Comparison of ENCODE assay signal across 7 cellular contexts in the genomic region with DNA sequence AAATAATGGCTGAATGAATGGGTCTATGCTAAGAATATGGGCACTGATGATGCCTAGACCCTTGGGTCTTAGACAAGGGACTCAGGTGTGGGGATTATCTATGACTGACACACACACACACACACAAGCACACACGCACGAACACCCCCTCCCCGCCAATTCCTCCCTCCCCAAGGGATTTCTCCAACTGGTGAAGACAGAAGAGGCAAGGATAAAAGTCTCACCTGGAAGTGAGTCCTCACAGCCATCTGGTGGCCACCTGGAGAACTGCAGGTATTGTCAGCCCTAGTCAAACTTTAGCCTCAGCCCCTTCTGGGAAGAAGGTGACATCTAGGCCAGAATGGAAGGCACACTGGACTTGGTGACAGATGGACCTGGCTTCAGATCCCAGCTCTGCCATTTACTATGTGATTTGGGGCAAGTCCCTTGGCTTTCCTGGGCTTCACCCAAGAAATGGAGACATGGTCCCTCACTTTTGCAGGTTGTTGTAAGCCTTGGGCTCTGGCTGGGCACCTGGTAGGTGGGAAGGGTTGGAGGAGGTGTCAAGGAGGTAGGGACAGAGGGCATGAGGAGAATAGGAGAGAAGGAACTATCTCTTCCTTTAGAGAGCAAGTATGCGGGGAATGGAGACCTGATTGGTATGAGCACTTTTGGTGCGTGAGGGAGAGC. TPM values are rescaled to one million over a fixed set of nuclear protein-coding genes. Genes with fewer than 3 reads are reported as not detected.
A peak's percentile ranks its signal among the peaks of the same experiment; 100 is the strongest.
DNase-seq lines count a peak whose midpoint lies in the region; TF ChIP-seq lines count a peak whose summit lies in the region.

No MANE protein-coding gene starts in this region.

- H3K18ac ChIP-seq in mesenchymal stem cell (ENCODE audit: low read depth in 1 of 2, low read length in 2 of 2) = no peak overlapping the region

- no peak overlapping the region for H3K27ac ChIP-seq in mesenchymal stem cell (ENCODE audit: low read length, poor library complexity, severe bottlenecking)

- H3K27me3 ChIP-seq in mesenchymal stem cell (ENCODE audit: control insufficient read depth in 1 of 2, insufficient read depth in 1 of 2, low read length in 2 of 2) = peaks cover 8 to 10% of the 10 kb centered on the region in 2 experiments

- no peak overlapping the region for H3K9ac ChIP-seq in mesenchymal stem cell (ENCODE audit: low read length)

- DNase-seq in GM12865 (ENCODE audit: low read depth) = peak; percentile 72
- peak; percentile 33 for DNase-seq in NCI-H187 treated with DMSO at 0.1 percent for 48 hours (lab: John Stamatoyannopoulos, UW)
- peak; percentile 79 for DNase-seq in activated CD4-positive, CD25-positive, alpha-beta regulatory T cell treated with anti-CD3 and anti-CD28 coated beads, Interleukin-2, amount 50 U/mL, for 72 hours
- DNase-seq in cerebellar cortex (ENCODE audit: low spot score) = peak; percentile 90
- DNase-seq in mesenchymal stem cell = peak; percentile 52
- DNase-seq in stimulated activated CD8-positive, alpha-beta memory T cell treated with anti-CD3 and anti-CD28 coated beads, Interleukin-7, amount 100 ng/mL, for 24 hours (ENCODE audit: low read depth) = peak; percentile 59
- no peak for DNase-seq in pons (ENCODE audit: low spot score)

- no peak overlapping the region for H3K14ac ChIP-seq in mesenchymal stem cell (ENCODE audit: low read length in 2 of 2)

- H3K9me3 ChIP-seq in mesenchymal stem cell (ENCODE audit: control insufficient read depth, low read length) = no peaks in the 10 kb centered on the region

- H2BK12ac ChIP-seq in mesenchymal stem cell (ENCODE audit: low read length in 2 of 2) = no peak overlapping the region

- peak; percentile 95 for TF ChIP-seq CTCF in GM12865 (IDR thresholded peaks at IDR 0.05; ENCODE audit: insufficient read depth, low read depth, low read length, missing control alignments)

- H2AK5ac ChIP-seq in mesenchymal stem cell (ENCODE audit: low read length, severe bottlenecking) = no peak overlapping the region

- no peak overlapping the region for H2AFZ ChIP-seq in mesenchymal stem cell (ENCODE audit: low read depth, low read length)

- no peaks in the 10 kb centered on the region for H3K36me3 ChIP-seq in mesenchymal stem cell (ENCODE audit: control insufficient read depth in 1 of 2, insufficient read depth in 2 of 2, low read depth in 1 of 2, low read length in 2 of 2)

- H2BK5ac ChIP-seq in mesenchymal stem cell (ENCODE audit: low read depth, low read length, poor library complexity, severe bottlenecking) = no peak overlapping the region

- no peak overlapping the region for H3K4me3 ChIP-seq in GM12865 (ENCODE audit: low read depth, low read length)
- H3K4me3 ChIP-seq in mesenchymal stem cell (ENCODE audit: insufficient read depth in 1 of 2, low read depth in 1 of 2, low read length in 2 of 2) = no peak overlapping the region

- no peak overlapping the region for H2BK120ac ChIP-seq in mesenchymal stem cell (ENCODE audit: low read depth, low read length)

- no peak overlapping the region for H3K4me2 ChIP-seq in mesenchymal stem cell (ENCODE audit: low read length, poor library complexity, severe bottlenecking)

- H3K4ac ChIP-seq in mesenchymal stem cell (ENCODE audit: low read depth in 1 of 2, low read length in 2 of 2) = no peak overlapping the region

- H4K8ac ChIP-seq in mesenchymal stem cell (ENCODE audit: low read length) = no peak overlapping the region

- peaks cover 3% of the 10 kb centered on the region for H3K79me1 ChIP-seq in mesenchymal stem cell (replicated peaks; ENCODE audit: low read length, poor library complexity, severe bottlenecking)

- H3K23ac ChIP-seq in mesenchymal stem cell (ENCODE audit: low read length in 2 of 2) = no peak overlapping the region

- no peak overlapping the region for H2BK15ac ChIP-seq in mesenchymal stem cell (ENCODE audit: low read depth, poor library complexity, severe bottlenecking)

- H4K91ac ChIP-seq in mesenchymal stem cell (ENCODE audit: low read length) = no peak overlapping the region

- H3K4me1 ChIP-seq in mesenchymal stem cell (ENCODE audit: control insufficient read depth, insufficient read depth, low read depth, low read length) = peaks cover 16% of the 10 kb centered on the region

- WGBS in mesenchymal stem cell = 41% methylated on average over 5 of the region's 5 CpGs

RNA-seq across cellular contexts. Expression of a gene that starts 4.0 kb away (rescaled TPM):
- 3.9 TPM for polyA plus RNA-seq in mesenchymal stem cell (2013, experiment 1 of 2)
- polyA plus RNA-seq in mesenchymal stem cell (2013, experiment 2 of 2) = 4.4 TPM

RNA-seq across cellular contexts. Expression of a gene that starts 5.3 kb away (rescaled TPM):
- polyA plus RNA-seq in mesenchymal stem cell (2013, experiment 1 of 2) = not detected
- not detected for polyA plus RNA-seq in mesenchymal stem cell (2013, experiment 2 of 2)

RNA-seq across cellular contexts. Expression of a gene that starts 13.8 kb away (rescaled TPM):
- polyA plus RNA-seq in mesenchymal stem cell (2013, experiment 1 of 2) = not detected
- polyA plus RNA-seq in mesenchymal stem cell (2013, experiment 2 of 2) = not detected

RNA-seq across cellular contexts. Expression of a gene that starts 21.7 kb away (rescaled TPM):
- 27.2 TPM for polyA plus RNA-seq in mesenchymal stem cell (2013, experiment 1 of 2)
- polyA plus RNA-seq in mesenchymal stem cell (2013, experiment 2 of 2) = 28.1 TPM

RNA-seq across cellular contexts. Expression of a gene that starts 46.6 kb away (rescaled TPM):
- polyA plus RNA-seq in mesenchymal stem cell (2013, experiment 1 of 2) = 0.39 TPM
- 0.59 TPM for polyA plus RNA-seq in mesenchymal stem cell (2013, experiment 2 of 2)
